In the genomic region with DNA sequence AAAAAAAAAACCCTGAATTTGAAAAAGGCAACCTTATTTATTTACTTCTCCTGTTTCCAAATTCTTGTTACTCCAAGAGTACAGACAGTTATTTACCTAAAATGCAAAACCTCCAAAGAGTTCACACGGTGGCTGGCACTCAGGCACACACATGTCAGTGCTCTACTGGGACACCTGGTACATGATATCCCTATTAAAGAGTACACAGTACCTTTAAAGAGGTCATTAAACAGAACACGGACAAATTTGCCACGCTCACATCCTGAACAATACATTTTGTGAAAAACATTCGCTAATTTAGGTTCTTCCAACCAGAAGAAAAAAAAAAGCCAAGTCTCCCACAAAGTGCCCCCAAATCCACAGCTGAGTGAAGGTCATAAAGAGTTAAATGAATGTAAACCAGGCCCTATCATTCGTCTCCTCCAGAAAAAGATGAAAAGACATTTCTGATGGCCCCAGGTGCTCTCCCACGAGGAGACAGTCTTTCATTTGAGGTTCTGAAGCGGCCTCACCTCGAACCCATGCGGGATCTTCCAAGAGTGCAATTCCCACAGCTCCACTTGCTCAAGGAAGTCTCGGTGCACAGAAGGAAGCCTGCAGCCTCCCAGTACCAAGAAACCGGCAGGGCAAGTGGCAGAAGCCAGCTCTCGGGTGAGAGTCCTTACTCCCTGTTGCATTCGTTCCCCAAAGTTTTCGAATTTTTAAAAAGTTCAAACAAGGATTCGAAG, we compare ENCODE assay signal across 8 cellular contexts. TPM values are rescaled to one million over a fixed set of nuclear protein-coding genes. Genes with fewer than 3 reads are reported as not detected.
DNase-seq lines count a peak whose midpoint lies in the region; ATAC-seq, FAIRE-seq and TF ChIP-seq lines count a peak whose summit lies in the region.

No MANE protein-coding gene starts in this region.

- no peak for ATAC-seq in HepG2
- no peak for ATAC-seq in GM18498 (IDR thresholded peaks at IDR 0.05; ENCODE audit: unreplicated experiment)
- no peak for ATAC-seq in HG03460 (IDR thresholded peaks at IDR 0.05; ENCODE audit: unreplicated experiment)

- BruUV-seq in MCF 10A (replicated peaks; lab: Mats Ljungman, UMichigan) (TSS peak; percentile 56), HepG2 (replicated peaks; lab: Mats Ljungman, UMichigan) (no TSS peak)

- no peak for TF ChIP-seq EP300 in HepG2 (IDR thresholded peaks at IDR 0.05; ENCODE audit: low read depth in 2 of 2, low read length in 2 of 2)
- no peak for TF ChIP-seq EP300 in HepG2 (CRISPR knock-in tag; IDR thresholded peaks at IDR 0.05; ENCODE audit: borderline replicate concordance)
- no peak for TF ChIP-seq EP300 in transverse colon (IDR thresholded peaks at IDR 0.05; ENCODE audit: low read depth)

- H3K36me3 Mint-ChIP-seq in MCF 10A (ENCODE audit: insufficient read depth, unreplicated experiment): peaks cover 22% of the 10 kb centered on the region

- CTCF ChIA-PET in MCF 10A (lab: Yijun Ruan, JAX): interaction anchor here (1.0 to 11.4 kb wide), 3 partner anchors 55 to 101 kb away, joined by 4 to 350 read pairs (median 7); no protein-coding TSS in a partner anchor
- CTCF ChIA-PET in HepG2 (lab: Yijun Ruan, JAX; ENCODE audit: low intra/inter-chr PET ratio, low total read pairs): no interaction called here

- no peaks in the 10 kb centered on the region for H3K9me3 Mint-ChIP-seq in MCF 10A (ENCODE audit: unreplicated experiment)

- H3K4me1 ChIP-seq in HepG2 (ENCODE audit: insufficient read depth, low read length) (peaks cover 74% of the 10 kb centered on the region), transverse colon (peaks cover 11 to 36% (median 20%) of the 10 kb centered on the region in 4 donors)

- intact Hi-C loops in MCF 10A (cut with micrococcal nuclease) (no loop called here), HepG2 (cut with micrococcal nuclease; ENCODE audit: unreplicated experiment) (loop anchor here (1.0 kb wide), 1 partner anchor 47 kb away; no protein-coding TSS in a partner anchor), transverse colon (cut with DNase I; ENCODE audit: low total_unique reads) (no loop called here)

- peak overlapping the region; percentile 89 for H3K9ac ChIP-seq in HepG2 (ENCODE audit: insufficient read depth, low read depth, low read length)

- peak; percentile 34 for DNase-seq in NCI-H510A treated with DMSO at 0.1 percent for 48 hours (lab: John Stamatoyannopoulos, UW)
- DNase-seq in NCI-H510A (lab: John Stamatoyannopoulos, UW): no peak
- peak; percentile 60 for DNase-seq in NAMALWA (ENCODE audit: low spot score)
- peak; percentile 40 for DNase-seq in MCF 10A (ENCODE audit: unreplicated experiment)
- DNase-seq in HepG2 (ENCODE audit: low spot score): no peak
- DNase-seq in transverse colon: peak; percentile 62

- peak overlapping the region; percentile 94 for H3K4me3 Mint-ChIP-seq in MCF 10A (ENCODE audit: unreplicated experiment)

- TF ChIP-seq POLR2A in HepG2 (IDR thresholded peaks at IDR 0.05; ENCODE audit: insufficient read depth in 1 of 2, low read depth in 2 of 2, low read length in 2 of 2) (no peak), transverse colon (IDR thresholded peaks at IDR 0.05) (peak; percentile 11)

- H3K4me1 Mint-ChIP-seq in MCF 10A (ENCODE audit: insufficient read depth, unreplicated experiment): peaks cover 19% of the 10 kb centered on the region

- in situ Hi-C loops in HepG2 (cut with HindIII; ENCODE audit: extremely low pct_ligation_motif_present, low pct_unique_long_range_greater_than_20kb) (no loop called here), transverse colon (cut with MboI; ENCODE audit: low pct_ligation_motif_present in 1 of 4, low pct_unique_long_range_greater_than_20kb in 1 of 4, low sequenced_read_pairs in 3 of 4) (loop anchor here in 1 of 4 donors (25.0 kb wide), 1 partner anchor 217 kb away; a partner anchor contains a TSS)

- no peaks in the 10 kb centered on the region for H3K27me3 Mint-ChIP-seq in MCF 10A (ENCODE audit: insufficient read depth, unreplicated experiment)

- H3K79me2 ChIP-seq in HepG2 (ENCODE audit: insufficient read depth, low read length): peaks cover 46% of the 10 kb centered on the region

- H3K27ac Mint-ChIP-seq in MCF 10A (ENCODE audit: low read depth, unreplicated experiment): peak overlapping the region; percentile 93

- peaks cover 16% of the 10 kb centered on the region; the same call in 1 of the 2 replicates for H4K20me1 ChIP-seq in HepG2 (ENCODE audit: insufficient read depth, low read length)

- 3% methylated on average over 12 of the region's 15 CpGs for WGBS in HepG2 (ENCODE audit: low lambda C conversion rate)
- 8 to 9% methylated on average over 8 to 14 of the region's 15 CpGs for WGBS in transverse colon (ENCODE audit: low coverage in 1 of 2), 2 donors

- POLR2A ChIA-PET in MCF 10A (lab: Yijun Ruan, JAX) (interaction anchor here (0.6 to 8.8 kb wide), 24 partner anchors 10 to 377 kb away, joined by 3 to 79 read pairs (median 6); a partner anchor contains a TSS), HepG2 (lab: Yijun Ruan, JAX) (interaction anchor here (0.7 to 10.7 kb wide), 9 partner anchors 8 to 88 kb away, joined by 3 to 138 read pairs (median 16); no protein-coding TSS in a partner anchor)

- TF ChIP-seq CTCF in MCF 10A (IDR thresholded peaks at IDR 0.05; ENCODE audit: unreplicated experiment): no peak
- TF ChIP-seq CTCF in HepG2 (CRISPR knock-in tag; IDR thresholded peaks at IDR 0.05): no peak
- no peak for TF ChIP-seq CTCF in transverse colon (IDR thresholded peaks at IDR 0.05)

- FAIRE-seq in HepG2 (lab: Jason Lieb, UNC): no peak

- H3K27ac ChIP-seq in HepG2 (ENCODE audit: extremely low read length, insufficient read depth, low read length) (peak overlapping the region; percentile 81), transverse colon (peak overlapping the region; percentile 98 to 100 (median 100))

- H3K4me3 ChIP-seq in HepG2 (replicated peaks in 1 of 3; ENCODE audit: insufficient read depth in 1 of 3, low read depth in 2 of 3, low read length in 3 of 3) (peak overlapping the region; percentile 79 to 96 (median 89)), transverse colon (peak overlapping the region; percentile 77 to 97 (median 90))

- H3K27me3 ChIP-seq in HepG2 (ENCODE audit: control insufficient read depth in 1 of 2, insufficient read depth in 2 of 2, low read length in 2 of 2) (no peaks in the 10 kb centered on the region; a peak in 1 of 5 replicates), transverse colon (no peaks in the 10 kb centered on the region)

- H3K9me3 ChIP-seq in HepG2 (ENCODE audit: low read length): no peaks in the 10 kb centered on the region
- H3K9me3 ChIP-seq in transverse colon: no peaks in the 10 kb centered on the region

- no peak overlapping the region for H2AFZ ChIP-seq in HepG2 (ENCODE audit: low read length)

- H3K36me3 ChIP-seq in HepG2 (replicated peaks in 1 of 2; ENCODE audit: control insufficient read depth in 1 of 2, insufficient read depth in 2 of 2, low read length in 2 of 2) (no peaks in the 10 kb centered on the region), transverse colon (no peaks in the 10 kb centered on the region)

- H3K4me2 ChIP-seq in HepG2 (ENCODE audit: low read depth, low read length): peak overlapping the region; percentile 92

- no peak for TF ChIP-seq RAD21 in HepG2 (CRISPR knock-in tag; IDR thresholded peaks at IDR 0.05)

TF ChIP-seq in HepG2, 621 proteins besides CTCF, POLR2A, EP300 and RAD21 (continues in another document):
- TF ChIP-seq RXRA (CRISPR knock-in tag; IDR thresholded peaks at IDR 0.05) (0 out of 2 replicates have a peak, but pooled peaks have one; percentile 43), SAP130 (CRISPR knock-in tag; IDR thresholded peaks at IDR 0.05; ENCODE audit: low read depth) (peak; percentile 22; the same call in 1 of the 2 replicates)

RNA-seq across cellular contexts. Expression of a gene that starts 1.0 kb away (rescaled TPM):
- total RNA-seq in MCF 10A (2022): 79.5 and 87.0 TPM in 2 replicates
- 4.1 and 6.0 TPM in 2 replicates for total RNA-seq in HepG2 (2016; rRNA removed; fragmentation: Illumina TruSeq; extraction: Trizol)
- 3.0 and 3.8 TPM in 2 replicates for total RNA-seq in HepG2 (2016; cell fraction: cytosol; rRNA removed; fragmentation: Illumina TruSeq; extraction: Trizol; ENCODE audit: low read depth)
- total RNA-seq in HepG2 (2016; cell fraction: insoluble cytoplasmic fraction; rRNA removed; fragmentation: Illumina TruSeq; extraction: Trizol): 3.2 and 7.0 TPM in 2 replicates
- 4.2 and 4.8 TPM in 2 replicates for total RNA-seq in HepG2 (2016; cell fraction: membrane; rRNA removed; fragmentation: Illumina TruSeq; extraction: Trizol)
- 10.8 and 12.6 TPM in 2 replicates for total RNA-seq in HepG2 (2016; cell fraction: nucleus; rRNA removed; fragmentation: Illumina TruSeq; extraction: Trizol)
- polyA plus RNA-seq in HepG2 (2011; rRNA removed): 12.7 and 15.7 TPM in 2 replicates
- 9.1 and 10.3 TPM in 2 replicates for polyA plus RNA-seq in HepG2 (2011; cell fraction: cytosol; rRNA removed)
- 32.7 and 33.0 TPM in 2 replicates for polyA plus RNA-seq in HepG2 (2011; cell fraction: nucleus; rRNA removed)
- 20.8 and 22.2 TPM in 2 replicates for polyA plus RNA-seq in HepG2 (2012)
- polyA plus RNA-seq in HepG2 (2016; cell fraction: cytosol; fragmentation: Illumina TruSeq; extraction: Trizol; ENCODE audit: low read depth): 2.9 and 3.1 TPM in 2 replicates
- 3.3 and 3.6 TPM in 2 replicates for polyA plus RNA-seq in HepG2 (2016; cell fraction: insoluble cytoplasmic fraction; fragmentation: Illumina TruSeq; extraction: Trizol; ENCODE audit: low read depth)
- 3.4 and 3.6 TPM in 2 replicates for polyA plus RNA-seq in HepG2 (2016; cell fraction: membrane; fragmentation: Illumina TruSeq; extraction: Trizol; ENCODE audit: low read depth)
- polyA plus RNA-seq in HepG2 (2016; cell fraction: nucleus; fragmentation: Illumina TruSeq; extraction: Trizol; ENCODE audit: insufficient read depth, low read depth): 11.5 and 12.4 TPM in 2 replicates
- polyA minus RNA-seq in HepG2 (2011; rRNA and poly(A)+ RNA removed; ENCODE audit: low replicate concordance): 10.5 and 30.9 TPM in 2 replicates
- 13.3 and 18.1 TPM in 2 replicates for polyA minus RNA-seq in HepG2 (2011; cell fraction: cytosol; rRNA and poly(A)+ RNA removed)
- 48.8 and 61.2 TPM in 2 replicates for polyA minus RNA-seq in HepG2 (2011; cell fraction: nucleus; rRNA and poly(A)+ RNA removed)
- 10 to 100 TPM in 3 of 4 donors, 1 to 10 TPM in 1; 7.8 to 29.2 (median 12.8) TPM for total RNA-seq in transverse colon

Comparison
In these comparisons a context has a peak if more than half of its experiments do, and no peak if none do; other contexts are left out.
1. DNase-seq: peak in NCI-H510A treated with DMSO at 0.1 percent for 48 hours (single experiment), NAMALWA (single experiment), MCF 10A (single experiment) and transverse colon (single experiment); none in NCI-H510A (single experiment) and HepG2 (single experiment).